Comparison of ENCODE assay signal across 13 cellular contexts in the genomic region with DNA sequence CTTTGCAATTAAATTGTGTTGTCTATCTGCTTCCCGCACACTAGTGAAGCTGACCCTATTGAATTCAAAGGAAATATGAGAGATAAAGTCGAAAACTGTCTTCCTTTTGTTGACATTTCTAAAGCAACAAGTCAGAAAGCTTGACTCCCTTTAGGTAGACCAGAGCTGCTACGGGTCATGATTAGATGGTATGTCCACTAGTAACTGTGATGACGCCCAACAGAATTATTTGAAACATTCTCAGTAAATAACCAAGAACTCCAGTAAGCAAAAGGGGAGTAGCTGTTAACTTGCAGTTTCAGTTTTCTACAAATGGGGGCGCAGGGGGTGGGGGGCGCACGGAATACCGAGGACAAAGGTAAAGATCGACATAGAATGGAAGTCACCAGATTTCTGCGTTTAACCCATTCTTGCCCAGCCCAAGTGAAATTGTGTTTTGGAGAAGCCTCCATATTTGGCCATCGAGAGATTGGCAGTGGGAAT. TPM values are rescaled to one million over a fixed set of nuclear protein-coding genes. Genes with fewer than 3 reads are reported as not detected.
DNase-seq lines count a peak whose midpoint lies in the region; ATAC-seq and TF ChIP-seq lines count a peak whose summit lies in the region.
"Had no signal": no experiment of that assay in that cellular context is flagged by ENCODE, and none has a peak within 500 bp of the region (broad histone marks: within the 10 kb centered on the region; RNA-seq: fewer than 3 reads in every experiment).

No MANE protein-coding gene starts in this region.

- no peak overlapping the region for H2AFZ ChIP-seq in Karpas-422 (ENCODE audit: low read length)

- H3K4me1 ChIP-seq in HUES48 (ENCODE audit: control insufficient read depth, insufficient read depth, low read length) (peaks cover 61% of the 10 kb centered on the region), skeletal muscle satellite cell (ENCODE audit: control insufficient read depth, insufficient read depth, low read length) (peaks cover 77% of the 10 kb centered on the region), Karpas-422 (ENCODE audit: low read length) (no peaks in the 10 kb centered on the region)

- H3K27me3 ChIP-seq in HUES48 (ENCODE audit: control insufficient read depth, insufficient read depth, low read length): no peaks in the 10 kb centered on the region
- no peaks in the 10 kb centered on the region for H3K27me3 ChIP-seq in skeletal muscle satellite cell (ENCODE audit: control insufficient read depth, insufficient read depth, low read length)
- no peaks in the 10 kb centered on the region for H3K27me3 ChIP-seq in Karpas-422 (ENCODE audit: low read length)

- TF ChIP-seq CTCF in cardiac fibroblast (IDR thresholded peaks at IDR 0.05; ENCODE audit: low read depth, low read length): no peak

- H3K4me2 ChIP-seq in skeletal muscle satellite cell (ENCODE audit: low read length) (peak overlapping the region; percentile 50), Karpas-422 (ENCODE audit: low read depth, low read length, poor library complexity, severe bottlenecking) (no peak overlapping the region)

- H3K4me3 ChIP-seq in HUES48 (ENCODE audit: low read depth, low read length) (0 out of 2 replicates have a peak overlapping the region, but pooled peaks have one; percentile 13), cardiac fibroblast (replicated peaks in 1 of 2; ENCODE audit: low read depth in 2 of 2, low read length in 2 of 2) (no peak overlapping the region), skeletal muscle satellite cell (ENCODE audit: low read length) (no peak overlapping the region), Karpas-422 (ENCODE audit: low read length) (no peak overlapping the region)

- H3K9me2 ChIP-seq in Karpas-422 (replicated peaks; ENCODE audit: insufficient read depth, low read length): no peaks in the 10 kb centered on the region

- ATAC-seq in HG03354 (IDR thresholded peaks at IDR 0.05; ENCODE audit: poor library complexity, severe bottlenecking, unreplicated experiment) (no peak), GM21515 (IDR thresholded peaks at IDR 0.05; ENCODE audit: unreplicated experiment) (no peak)

- DNase-seq in cardiac fibroblast (ENCODE audit: low read depth in 2 of 2) (peak; percentile 49 to 65), iPS-NIHi7 (ENCODE audit: extremely low spot score) (peak; percentile 45), Karpas-422 (no peak), activated gamma-delta T cell treated with Interleukin-2 at 50 U/mL for 16 hours (no peak)
- DNase-seq: naive B cell; NCI-H1417; stimulated activated CD4-positive, alpha-beta T cell treated with anti-CD3 and anti-CD28 coated beads, Interleukin-2, amount 100 ng/mL, for 48 hours; substantia nigra; T-helper 9 cell had no signal

- no peaks in the 10 kb centered on the region for H3K79me2 ChIP-seq in Karpas-422 (ENCODE audit: low read length)

- H3K27ac ChIP-seq in HUES48 (ENCODE audit: low read depth, low read length) (peak overlapping the region; percentile 24), Karpas-422 (ENCODE audit: low read length) (no peak overlapping the region)

- no peak overlapping the region for H3K9ac ChIP-seq in HUES48 (ENCODE audit: low read depth, low read length)
- H3K9ac ChIP-seq in skeletal muscle satellite cell (ENCODE audit: low read depth, low read length): no peak overlapping the region
- no peak overlapping the region for H3K9ac ChIP-seq in Karpas-422 (ENCODE audit: low read length)

- H4K20me1 ChIP-seq in Karpas-422 (ENCODE audit: insufficient read depth, low read depth, low read length): no peaks in the 10 kb centered on the region

- H3K9me3 ChIP-seq in HUES48 (ENCODE audit: control insufficient read depth, insufficient read depth, low read length) (no peaks in the 10 kb centered on the region), skeletal muscle satellite cell (replicated peaks; ENCODE audit: low read length) (no peaks in the 10 kb centered on the region), Karpas-422 (ENCODE audit: low read length) (no peaks in the 10 kb centered on the region)

- H3K36me3 ChIP-seq in HUES48 (ENCODE audit: control insufficient read depth, insufficient read depth, low read length) (no peaks in the 10 kb centered on the region), skeletal muscle satellite cell (ENCODE audit: insufficient read depth, low read length) (peaks cover 56% of the 10 kb centered on the region), Karpas-422 (ENCODE audit: insufficient read depth, low read length) (no peaks in the 10 kb centered on the region)

RNA-seq across cellular contexts. Expression of gene CRIM1, which starts 56.4 kb away (rescaled TPM):
- total RNA-seq in skeletal muscle satellite cell (2012; rRNA removed): 101 and 124 TPM in 2 replicates
- total RNA-seq in Karpas-422 (2014; rRNA removed; shearing (Covaris generic); ENCODE audit: low replicate concordance): not detected in 2 replicates

Comparison
In these comparisons a context has a peak if more than half of its experiments do, and no peak if none do; other contexts are left out.
1. DNase-seq: peak in cardiac fibroblast (2 of 2) and iPS-NIHi7 (single experiment); none in Karpas-422 (single experiment) and activated gamma-delta T cell treated with Interleukin-2 at 50 U/mL for 16 hours (single experiment).